In genomic region chr14:81209187-81209836, GRCh38 we compare ENCODE assay signal across 12 cellular contexts. TPM values are rescaled to one million over a fixed set of nuclear protein-coding genes. Genes with fewer than 3 reads are reported as not detected.
DNase-seq lines count a peak whose midpoint lies in the region; ATAC-seq and TF ChIP-seq lines count a peak whose summit lies in the region.
"Had no signal": no experiment of that assay in that cellular context is flagged by ENCODE, and none has a peak within 500 bp of the region (broad histone marks: within the 10 kb centered on the region; RNA-seq: fewer than 3 reads in every experiment).

No MANE protein-coding gene starts in this region.

- WGBS in prostate gland = 69% methylated on average over 8 of the region's 8 CpGs

- H3K27ac ChIP-seq in HL-60 (replicated peaks) (peak overlapping the region; percentile 65), prostate gland (no peak overlapping the region)

- no peak for TF ChIP-seq CTCF in HL-60 (IDR thresholded peaks at IDR 0.05; ENCODE audit: insufficient read depth, low read length)
- no peak for TF ChIP-seq CTCF in activated B cell treated with CpG ODN at 0.5 μM for 24 hours (IDR thresholded peaks at IDR 0.05)
- no peak for TF ChIP-seq CTCF in prostate gland (IDR thresholded peaks at IDR 0.05)

- no peak for TF ChIP-seq POLR2A in prostate gland (IDR thresholded peaks at IDR 0.05)

- H3K9me3 Mint-ChIP-seq in stimulated activated naive CD8-positive, alpha-beta T cell treated with anti-CD3 and anti-CD28 coated beads, Interleukin-15, Interleukin-2, amounts not matched to agents 100 ng/mL and 50 ng/mL, for 24 hours = no peaks in the 10 kb centered on the region
- H3K9me3 Mint-ChIP-seq in stimulated activated naive CD8-positive, alpha-beta T cell treated with anti-CD3 and anti-CD28 coated beads, Interleukin-15, amount 100 ng/mL, for 72 hours = no peaks in the 10 kb centered on the region
- H3K9me3 Mint-ChIP-seq in activated B cell treated with CpG ODN at 0.5 μM for 24 hours = peaks cover 11% of the 10 kb centered on the region

- no peaks in the 10 kb centered on the region for H3K36me3 ChIP-seq in prostate gland

- POLR2A ChIA-PET in activated B cell treated with CpG ODN at 0.5 μM for 24 hours (lab: Charles Lee) = interaction anchor here (2.5 to 3.5 kb wide), 2 partner anchors 9 to 12 kb away, joined by 14 to 24 read pairs; partner anchors contain the start of gene GTF2A1

- ATAC-seq in stimulated activated naive CD8-positive, alpha-beta T cell treated with anti-CD3 and anti-CD28 coated beads, Interleukin-15, amount 100 ng/mL, for 72 hours = no peak
- ATAC-seq in activated B cell treated with CpG ODN at 0.5 μM for 24 hours (ENCODE audit: low read depth) (peak; percentile 75), HG03439 (IDR thresholded peaks at IDR 0.05; ENCODE audit: unreplicated experiment) (no peak)

- H3K4me3 Mint-ChIP-seq in stimulated activated naive CD8-positive, alpha-beta T cell treated with anti-CD3 and anti-CD28 coated beads, Interleukin-15, Interleukin-2, amounts not matched to agents 100 ng/mL and 50 ng/mL, for 24 hours = peak overlapping the region; percentile 9
- H3K4me3 Mint-ChIP-seq in stimulated activated naive CD8-positive, alpha-beta T cell treated with anti-CD3 and anti-CD28 coated beads, Interleukin-15, amount 100 ng/mL, for 72 hours = no peak overlapping the region
- peak overlapping the region; percentile 63 for H3K4me3 Mint-ChIP-seq in activated B cell treated with CpG ODN at 0.5 μM for 24 hours

- H3K27ac Mint-ChIP-seq in stimulated activated naive CD8-positive, alpha-beta T cell treated with anti-CD3 and anti-CD28 coated beads, Interleukin-15, Interleukin-2, amounts not matched to agents 100 ng/mL and 50 ng/mL, for 24 hours = peak overlapping the region; percentile 18
- no peak overlapping the region for H3K27ac Mint-ChIP-seq in stimulated activated naive CD8-positive, alpha-beta T cell treated with anti-CD3 and anti-CD28 coated beads, Interleukin-15, amount 100 ng/mL, for 72 hours
- peak overlapping the region; percentile 89 for H3K27ac Mint-ChIP-seq in activated B cell treated with CpG ODN at 0.5 μM for 24 hours

- H3K4me3 ChIP-seq in HL-60 (replicated peaks; ENCODE audit: insufficient read depth, low read length) (peak overlapping the region; percentile 2; the same call in 1 of the 2 replicates), prostate gland (no peak overlapping the region)
- H3K4me3 ChIP-seq: lung had no signal

- no peaks in the 10 kb centered on the region for H3K4me1 ChIP-seq in prostate gland (replicated peaks)

- H3K9me3 ChIP-seq in prostate gland = no peaks in the 10 kb centered on the region

- H3K27me3 Mint-ChIP-seq in stimulated activated naive CD8-positive, alpha-beta T cell treated with anti-CD3 and anti-CD28 coated beads, Interleukin-15, Interleukin-2, amounts not matched to agents 100 ng/mL and 50 ng/mL, for 24 hours = no peaks in the 10 kb centered on the region
- H3K27me3 Mint-ChIP-seq in stimulated activated naive CD8-positive, alpha-beta T cell treated with anti-CD3 and anti-CD28 coated beads, Interleukin-15, amount 100 ng/mL, for 72 hours = no peaks in the 10 kb centered on the region
- H3K27me3 Mint-ChIP-seq in activated B cell treated with CpG ODN at 0.5 μM for 24 hours = no peaks in the 10 kb centered on the region

- H3K4me1 Mint-ChIP-seq in stimulated activated naive CD8-positive, alpha-beta T cell treated with anti-CD3 and anti-CD28 coated beads, Interleukin-15, Interleukin-2, amounts not matched to agents 100 ng/mL and 50 ng/mL, for 24 hours (ENCODE audit: low read depth) = peaks cover 60% of the 10 kb centered on the region
- peaks cover 35% of the 10 kb centered on the region for H3K4me1 Mint-ChIP-seq in stimulated activated naive CD8-positive, alpha-beta T cell treated with anti-CD3 and anti-CD28 coated beads, Interleukin-15, amount 100 ng/mL, for 72 hours
- H3K4me1 Mint-ChIP-seq in activated B cell treated with CpG ODN at 0.5 μM for 24 hours = peaks cover 64% of the 10 kb centered on the region

- H3K27me3 ChIP-seq in HL-60 (ENCODE audit: insufficient read depth, poor library complexity, severe bottlenecking) = no peaks in the 10 kb centered on the region
- H3K27me3 ChIP-seq in prostate gland (replicated peaks; ENCODE audit: insufficient read depth) = no peaks in the 10 kb centered on the region

- CTCF ChIA-PET in activated B cell treated with CpG ODN at 0.5 μM for 24 hours (lab: Charles Lee) = no interaction called here

- no peak for DNase-seq in stimulated activated naive CD8-positive, alpha-beta T cell treated with anti-CD3 and anti-CD28 coated beads, Interleukin-15, amount 100 ng/mL, for 72 hours
- peak in 1 of 2 experiments; percentile 53 for DNase-seq in HL-60 (ENCODE audit: low read depth in 1 of 2, low spot score in 1 of 2)
- no peak for DNase-seq in activated B cell treated with CpG ODN at 0.5 μM for 24 hours
- DNase-seq in NCI-H1694 treated with DMSO at 0.1 percent for 48 hours (lab: John Stamatoyannopoulos, UW) = no peak
- no peak for DNase-seq in DMS114 treated with DMSO at 0.1 percent for 48 hours (lab: John Stamatoyannopoulos, UW; ENCODE audit: unreplicated experiment)
- no peak for DNase-seq in prostate gland (ENCODE audit: low spot score)
- DNase-seq: hippocampal formation, KG1, NCI-H345 had no signal

- intact Hi-C loops in activated B cell treated with CpG ODN at 0.5 μM for 24 hours (cut with micrococcal nuclease) = loop anchor here (1.0 to 2.0 kb wide), 3 partner anchors 10 to 250 kb away; no protein-coding TSS in a partner anchor
- intact Hi-C loops in prostate gland (cut with DNase I) = no loop called here

- peaks cover 76% of the 10 kb centered on the region for H3K36me3 Mint-ChIP-seq in stimulated activated naive CD8-positive, alpha-beta T cell treated with anti-CD3 and anti-CD28 coated beads, Interleukin-15, Interleukin-2, amounts not matched to agents 100 ng/mL and 50 ng/mL, for 24 hours (ENCODE audit: low read depth)
- H3K36me3 Mint-ChIP-seq in activated B cell treated with CpG ODN at 0.5 μM for 24 hours (ENCODE audit: low read depth) = peaks cover 82% of the 10 kb centered on the region

RNA-seq across cellular contexts. Expression of gene GTF2A1, which starts 11.4 kb away (rescaled TPM):
- total RNA-seq in activated B cell treated with CpG ODN at 0.5 μM for 24 hours = 38.5 and 40.9 TPM in 2 replicates
- 10 to 100 TPM; 21.2 to 54.9 TPM for total RNA-seq in prostate gland

Comparison
In these comparisons a context has a peak if more than half of its experiments do, and no peak if none do; other contexts are left out.
1. H3K27ac Mint-ChIP-seq: peak in stimulated activated naive CD8-positive, alpha-beta T cell treated with anti-CD3 and anti-CD28 coated beads, Interleukin-15, Interleukin-2, amounts not matched to agents 100 ng/mL and 50 ng/mL, for 24 hours (single experiment) and activated B cell treated with CpG ODN at 0.5 μM for 24 hours (single experiment); none in stimulated activated naive CD8-positive, alpha-beta T cell treated with anti-CD3 and anti-CD28 coated beads, Interleukin-15, amount 100 ng/mL, for 72 hours (0 of 2).
2. H3K4me3 Mint-ChIP-seq: peak in stimulated activated naive CD8-positive, alpha-beta T cell treated with anti-CD3 and anti-CD28 coated beads, Interleukin-15, Interleukin-2, amounts not matched to agents 100 ng/mL and 50 ng/mL, for 24 hours (single experiment) and activated B cell treated with CpG ODN at 0.5 μM for 24 hours (single experiment); none in stimulated activated naive CD8-positive, alpha-beta T cell treated with anti-CD3 and anti-CD28 coated beads, Interleukin-15, amount 100 ng/mL, for 72 hours (0 of 2).